10 cellular contexts compared by ENCODE assay signal in the genomic region with DNA sequence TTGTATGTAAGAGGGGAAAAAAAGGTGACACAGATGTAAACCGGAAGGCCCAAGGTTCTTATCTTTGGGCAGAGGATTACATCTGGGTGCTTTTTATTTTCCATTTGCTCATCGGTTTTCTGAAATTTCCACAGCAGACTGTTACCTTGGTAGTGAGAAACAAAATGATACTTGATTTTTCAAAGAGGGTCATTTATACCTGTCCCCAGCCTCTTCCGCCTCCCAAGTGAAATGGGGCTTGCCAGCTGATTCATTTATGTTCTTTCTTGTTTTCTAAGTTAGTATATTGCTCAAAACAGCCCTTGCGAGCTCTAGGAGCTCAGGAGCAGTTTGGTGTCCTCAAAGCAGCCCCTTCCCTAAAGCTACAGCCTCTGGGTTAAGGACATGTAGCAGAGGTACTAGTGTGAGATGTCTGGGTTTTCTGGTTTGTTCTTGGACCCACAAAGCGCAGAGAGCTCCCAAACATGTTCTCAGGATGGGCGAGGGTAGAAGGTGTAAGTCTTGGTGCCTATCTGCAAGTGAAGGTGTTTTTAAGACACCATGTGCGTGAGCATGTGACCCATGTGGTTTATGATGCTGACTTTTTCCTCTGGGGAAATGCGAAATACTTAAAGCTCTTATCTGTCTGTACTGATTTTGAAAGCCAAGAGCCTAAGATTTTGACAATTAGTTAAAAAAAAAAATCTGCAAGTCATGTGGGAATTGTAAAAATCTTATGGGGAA. TPM values are rescaled to one million over a fixed set of nuclear protein-coding genes. Genes with fewer than 3 reads are reported as not detected.
DNase-seq lines count a peak whose midpoint lies in the region; ATAC-seq and TF ChIP-seq lines count a peak whose summit lies in the region.
"Had no signal": no experiment of that assay in that cellular context is flagged by ENCODE, and none has a peak within 500 bp of the region (broad histone marks: within the 10 kb centered on the region; RNA-seq: fewer than 3 reads in every experiment).

No MANE protein-coding gene starts in this region.

- H3K36me3 ChIP-seq in heart right ventricle = peaks cover 0 to 4% (median 0%) of the 10 kb centered on the region in 9 donors

- no peaks in the 10 kb centered on the region for H3K27me3 ChIP-seq in heart right ventricle
- H3K27me3 ChIP-seq: testis had no signal

- 86 to 90% methylated on average over 8 of the region's 8 CpGs for WGBS in heart right ventricle, 2 donors

- ATAC-seq in HG02884 (IDR thresholded peaks at IDR 0.05; ENCODE audit: unreplicated experiment) (peak; percentile 72), heart right ventricle (no peak)
- ATAC-seq: esophagus mucosa had no signal

- no peak overlapping the region for H3K27ac ChIP-seq in heart right ventricle
- H3K27ac ChIP-seq: testis had no signal

- intact Hi-C loops in heart right ventricle (cut with DNase I) = no loop called here

- H3K9me3 ChIP-seq in heart right ventricle = no peaks in the 10 kb centered on the region
- H3K9me3 ChIP-seq: testis had no signal

- no peak for TF ChIP-seq CTCF in heart right ventricle (IDR thresholded peaks at IDR 0.05)

- peaks cover 0 to 2% (median 0%) of the 10 kb centered on the region in 9 donors for H3K4me1 ChIP-seq in heart right ventricle

- DNase-seq in stimulated activated CD4-positive, alpha-beta T cell treated with anti-CD3 and anti-CD28 coated beads, Interleukin-12 subunit alpha, Interleukin-12 subunit beta, amount 100 ng/mL, for 48 hours (ENCODE audit: low read depth in 2 of 3, low spot score in 1 of 3) = peak; percentile 1 to 18 (median 4)
- DNase-seq in stimulated activated CD4-positive, alpha-beta T cell treated with anti-CD3 and anti-CD28 coated beads, Interleukin-12 subunit alpha, Interleukin-12 subunit beta, amount 100 ng/mL, for 4 hours = no peak
- peak; percentile 61 to 63 for DNase-seq in activated T-cell treated with anti-CD3 and anti-CD28 coated beads, Interleukin-2, amount 50 U/mL, for 48 hours
- peak; percentile 14 for DNase-seq in ureter (ENCODE audit: low spot score)
- DNase-seq in globus pallidus (ENCODE audit: low spot score) = no peak
- DNase-seq in NK-92 (lab: John Stamatoyannopoulos, UW; ENCODE audit: unreplicated experiment) = no peak
- DNase-seq in heart right ventricle = no peak
- DNase-seq: testis had no signal

- H3K4me3 ChIP-seq in heart right ventricle = no peak overlapping the region
- H3K4me3 ChIP-seq: testis had no signal

RNA-seq across cellular contexts. Expression of gene DAPK1, which starts 38.3 kb away (rescaled TPM):
- total RNA-seq in ureter = 100 TPM
- total RNA-seq in heart right ventricle = 10 to 100 TPM in 1 of 10 donors, 1 to 10 TPM in 9; 2.3 to 15.5 (median 4.3) TPM
- 1 to 10 TPM; 1.1 to 2.2 TPM for polyA plus RNA-seq in heart right ventricle

Comparison
In these comparisons a context has a peak if more than half of its experiments do, and no peak if none do; other contexts are left out.
1. DNase-seq: peak in stimulated activated CD4-positive, alpha-beta T cell treated with anti-CD3 and anti-CD28 coated beads, Interleukin-12 subunit alpha, Interleukin-12 subunit beta, amount 100 ng/mL, for 48 hours (3 of 3), activated T-cell treated with anti-CD3 and anti-CD28 coated beads, Interleukin-2, amount 50 U/mL, for 48 hours (2 of 2) and ureter (single experiment); none in stimulated activated CD4-positive, alpha-beta T cell treated with anti-CD3 and anti-CD28 coated beads, Interleukin-12 subunit alpha, Interleukin-12 subunit beta, amount 100 ng/mL, for 4 hours (single experiment), globus pallidus (single experiment), NK-92 (single experiment) and heart right ventricle (0 of 2).